Comparison of ENCODE assay signal across 8 cellular contexts in the genomic region with DNA sequence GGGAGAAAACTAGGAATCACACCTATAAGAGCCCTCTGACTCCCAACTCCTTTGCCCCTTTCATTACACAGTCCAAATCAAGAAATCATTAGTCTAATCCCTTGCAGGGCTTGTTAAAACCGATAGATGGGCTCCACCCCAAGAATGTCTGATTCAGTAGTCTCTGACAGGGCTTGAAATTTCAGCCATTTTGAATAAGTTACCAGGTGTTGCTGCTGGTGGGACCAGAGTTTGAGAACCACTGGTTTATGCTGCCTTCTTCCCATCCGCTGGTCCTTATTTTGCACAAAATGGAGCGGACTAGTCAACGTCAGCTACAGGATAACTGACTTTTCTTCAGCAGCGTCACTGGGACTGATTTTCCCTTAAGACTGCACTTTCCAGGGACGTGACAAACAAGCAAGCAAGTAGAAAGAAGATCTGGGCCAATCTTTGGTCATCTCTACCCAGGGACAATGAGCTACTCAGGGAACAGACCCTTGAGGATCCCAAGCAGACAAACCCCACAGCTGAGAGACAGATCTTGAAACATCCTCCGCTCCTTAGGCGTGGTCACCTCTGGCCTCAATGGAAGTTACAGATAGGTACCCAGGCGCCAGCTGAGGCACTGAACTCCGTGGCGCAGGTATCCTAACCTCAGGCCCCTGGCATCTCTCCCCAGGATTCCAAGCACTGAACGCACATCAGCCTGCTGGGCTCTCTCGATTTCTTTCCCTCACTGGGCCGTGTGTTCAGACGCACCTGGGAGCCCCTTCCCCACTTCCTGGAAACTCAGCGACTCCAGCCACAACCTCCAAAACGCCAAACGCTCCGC. TPM values are rescaled to one million over a fixed set of nuclear protein-coding genes. Genes with fewer than 3 reads are reported as not detected.
DNase-seq lines count a peak whose midpoint lies in the region; ATAC-seq, FAIRE-seq and TF ChIP-seq lines count a peak whose summit lies in the region.

No MANE protein-coding gene starts in this region.

- no peaks in the 10 kb centered on the region for H3K27me3 ChIP-seq in KMS-11 (ENCODE audit: insufficient read depth, low read depth)

- H3K79me2 ChIP-seq in KMS-11 (ENCODE audit: insufficient read depth, low read depth) = peaks cover 19% of the 10 kb centered on the region; the same call in 1 of the 2 replicates

- peak overlapping the region; percentile 99 for H3K4me3 ChIP-seq in AG10803 (ENCODE audit: low read length)
- no peak overlapping the region for H3K4me3 ChIP-seq in KMS-11 (IDR thresholded peaks at IDR 0.05; ENCODE audit: insufficient read depth, low read depth, low read length)
- peak overlapping the region; percentile 93 for H3K4me3 ChIP-seq in coronary artery

- H3K27ac ChIP-seq in KMS-11 (no peak overlapping the region), coronary artery (peak overlapping the region; percentile 94 to 95)

- H4K20me1 ChIP-seq in KMS-11 (ENCODE audit: insufficient read depth) = no peaks in the 10 kb centered on the region

- H3K27ac Mint-ChIP-seq in naive B cell = peak overlapping the region in 5 of 6 donors; percentile 58 to 99 (median 96)

- peak overlapping the region; percentile 89; the same call in 1 of the 2 replicates for H3K9ac ChIP-seq in KMS-11

- no peak for TF ChIP-seq CTCF in AG10803 (conservative IDR thresholded peaks at IDR 0.05; ENCODE audit: low read length)
- TF ChIP-seq CTCF in KMS-11 (conservative IDR thresholded peaks at IDR 0.05; ENCODE audit: low read depth, low read length) = no peak
- no peak for TF ChIP-seq CTCF in coronary artery (IDR thresholded peaks at IDR 0.05)
- TF ChIP-seq CTCF in D721Med (IDR thresholded peaks at IDR 0.05; ENCODE audit: insufficient read depth, missing control alignments) = no peak

- H3K4me2 ChIP-seq in KMS-11 = peak overlapping the region; percentile 73

- DNase-seq in AG10803 (ENCODE audit: low read depth) (peak; percentile 48), coronary artery (ENCODE audit: low spot score) (no peak), naive B cell (no peak), D721Med (ENCODE audit: insufficient read length, low spot score) (no peak), NCI-H524 treated with DMSO at 0.1 percent for 48 hours (lab: John Stamatoyannopoulos, UW) (no peak), HPDE6-E6E7 (ENCODE audit: extremely low spot score) (no peak)

- H3K36me3 Mint-ChIP-seq in naive B cell = no peaks in the 10 kb centered on the region

- H3K9me3 Mint-ChIP-seq in naive B cell = no peaks in the 10 kb centered on the region

- no peaks in the 10 kb centered on the region for H3K36me3 ChIP-seq in KMS-11 (ENCODE audit: insufficient read depth)

- peaks cover 12% of the 10 kb centered on the region for H3K4me1 ChIP-seq in KMS-11 (ENCODE audit: low read depth, poor library complexity, severe bottlenecking)

- H3K27me3 Mint-ChIP-seq in naive B cell = no peaks in the 10 kb centered on the region

- no peak overlapping the region for H2AFZ ChIP-seq in KMS-11 (ENCODE audit: low read depth)

- no peak for FAIRE-seq in D721Med (lab: Jason Lieb, UNC)

- peak overlapping the region; percentile 96 to 99 (median 97) for H3K4me3 Mint-ChIP-seq in naive B cell

- peaks cover 29 to 53% (median 31%) of the 10 kb centered on the region in 3 donors for H3K4me1 Mint-ChIP-seq in naive B cell

- no peak for ATAC-seq in naive B cell (ENCODE audit: low read depth in 2 of 2)
- no peak for ATAC-seq in HG03108 (IDR thresholded peaks at IDR 0.05; ENCODE audit: unreplicated experiment)

RNA-seq across cellular contexts. Expression of a gene that starts 0.9 kb away (rescaled TPM):
- polyA plus RNA-seq in naive B cell (ENCODE audit: low read depth in 6 of 6) = 10 to 100 TPM; 15.6 to 19.8 (median 17.1) TPM

RNA-seq across cellular contexts. Expression of a gene that starts 1.2 kb away (rescaled TPM):
- 10 to 100 TPM; 19.8 to 30.1 (median 24.4) TPM for polyA plus RNA-seq in naive B cell (ENCODE audit: low read depth in 6 of 6)
